In the genomic region with DNA sequence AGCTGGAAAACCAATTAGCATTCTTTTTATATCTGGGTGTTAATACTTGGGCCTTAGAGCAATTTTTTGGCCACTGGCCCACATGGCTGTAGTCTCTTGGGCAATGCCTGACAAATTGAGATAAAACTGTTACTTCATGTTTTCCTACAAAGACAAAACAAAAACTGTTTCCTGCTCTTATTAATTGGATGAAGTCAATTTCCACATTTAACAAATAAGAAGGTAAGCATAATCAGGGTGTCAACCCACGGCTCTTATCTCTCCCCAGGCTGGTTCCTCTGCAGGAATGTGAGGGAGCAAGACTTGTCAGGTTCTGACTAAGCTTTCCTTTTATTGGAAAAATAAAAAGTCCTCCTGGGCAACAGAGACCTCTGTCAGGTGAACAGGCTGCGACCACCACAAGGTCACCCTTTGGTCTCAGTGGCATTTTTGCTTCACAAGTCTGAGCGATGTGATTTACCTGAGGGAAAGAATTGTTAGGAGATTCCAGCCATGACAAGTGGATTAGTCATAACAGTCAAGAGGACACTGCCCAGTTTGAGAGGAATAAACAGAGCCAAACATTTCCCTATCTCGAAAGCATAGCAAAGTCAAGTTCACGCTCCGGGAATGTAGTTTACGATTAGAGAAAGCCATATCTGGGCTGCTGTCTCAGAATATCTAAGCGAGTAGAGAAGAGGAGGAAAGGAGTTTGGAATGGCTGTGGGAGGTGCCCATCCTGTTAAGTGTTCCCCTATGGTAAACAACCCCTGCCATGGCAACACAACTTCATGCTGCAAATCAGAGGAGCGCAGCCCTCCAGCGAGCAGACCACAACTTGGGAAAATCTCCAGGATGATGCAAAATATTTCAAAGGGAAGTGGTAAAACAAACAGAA, we compare ENCODE assay signal across 1 cellular context.
TF ChIP-seq lines count a peak whose summit lies in the region.

No MANE protein-coding gene starts in this region.

TF ChIP-seq in K562, 482 proteins besides CTCF, POLR2A, EP300 and RAD21 (continued from another document and continues in another):
- TF ChIP-seq FOXK2 (conservative IDR thresholded peaks at IDR 0.05 in 1 of 2, IDR thresholded peaks at IDR 0.05 in 1 of 2; ENCODE audit: low read depth in 2 of 2), result peak in 1 of 2 experiments; percentile 26; a peak in 2 of 4 replicates
- TF ChIP-seq TAL1 (IDR thresholded peaks at IDR 0.05), result peak; percentile 37; the same call in 1 of the 2 replicates
- TF ChIP-seq, protein P1, sequence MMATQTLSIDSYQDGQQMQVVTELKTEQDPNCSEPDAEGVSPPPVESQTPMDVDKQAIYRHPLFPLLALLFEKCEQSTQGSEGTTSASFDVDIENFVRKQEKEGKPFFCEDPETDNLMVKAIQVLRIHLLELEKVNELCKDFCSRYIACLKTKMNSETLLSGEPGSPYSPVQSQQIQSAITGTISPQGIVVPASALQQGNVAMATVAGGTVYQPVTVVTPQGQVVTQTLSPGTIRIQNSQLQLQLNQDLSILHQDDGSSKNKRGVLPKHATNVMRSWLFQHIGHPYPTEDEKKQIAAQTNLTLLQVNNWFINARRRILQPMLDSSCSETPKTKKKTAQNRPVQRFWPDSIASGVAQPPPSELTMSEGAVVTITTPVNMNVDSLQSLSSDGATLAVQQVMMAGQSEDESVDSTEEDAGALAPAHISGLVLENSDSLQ (IDR thresholded peaks at IDR 0.05), result 0 out of 2 replicates have a peak, but pooled peaks have one; percentile 34
- TF ChIP-seq ETV1 (tag; conservative IDR thresholded peaks at IDR 0.05; ENCODE audit: low read depth), result no peak
- no peak for TF ChIP-seq TAF7 (tag; IDR thresholded peaks at IDR 0.05)
- TF ChIP-seq, protein P2, sequence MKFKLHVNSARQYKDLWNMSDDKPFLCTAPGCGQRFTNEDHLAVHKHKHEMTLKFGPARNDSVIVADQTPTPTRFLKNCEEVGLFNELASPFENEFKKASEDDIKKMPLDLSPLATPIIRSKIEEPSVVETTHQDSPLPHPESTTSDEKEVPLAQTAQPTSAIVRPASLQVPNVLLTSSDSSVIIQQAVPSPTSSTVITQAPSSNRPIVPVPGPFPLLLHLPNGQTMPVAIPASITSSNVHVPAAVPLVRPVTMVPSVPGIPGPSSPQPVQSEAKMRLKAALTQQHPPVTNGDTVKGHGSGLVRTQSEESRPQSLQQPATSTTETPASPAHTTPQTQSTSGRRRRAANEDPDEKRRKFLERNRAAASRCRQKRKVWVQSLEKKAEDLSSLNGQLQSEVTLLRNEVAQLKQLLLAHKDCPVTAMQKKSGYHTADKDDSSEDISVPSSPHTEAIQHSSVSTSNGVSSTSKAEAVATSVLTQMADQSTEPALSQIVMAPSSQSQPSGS (CRISPR knock-in tag; IDR thresholded peaks at IDR 0.05), result no peak
- TF ChIP-seq ZNF347 (CRISPR knock-in tag; IDR thresholded peaks at IDR 0.05; ENCODE audit: low read depth), result no peak
- TF ChIP-seq CCNT2 (IDR thresholded peaks at IDR 0.05; ENCODE audit: borderline replicate concordance, extremely low read depth, insufficient read length, low read depth, low read length), result peak; percentile 59
- peak; percentile 47; the same call in 1 of the 2 replicates for TF ChIP-seq CEBPG (CRISPR knock-in tag; IDR thresholded peaks at IDR 0.05)
- peak; percentile 70 to 85 for TF ChIP-seq CEBPG (tag; conservative IDR thresholded peaks at IDR 0.05 in 1 of 2, IDR thresholded peaks at IDR 0.05 in 1 of 2)
- no peak for TF ChIP-seq C11orf30 (IDR thresholded peaks at IDR 0.05; ENCODE audit: low read depth)
- TF ChIP-seq FOXP1 (CRISPR knock-in tag; IDR thresholded peaks at IDR 0.05), result peak; percentile 55; the same call in 1 of the 2 replicates
- TF ChIP-seq PHB2 (IDR thresholded peaks at IDR 0.05; ENCODE audit: low read depth), result no peak
- TF ChIP-seq MAZ (CRISPR knock-in tag; conservative IDR thresholded peaks at IDR 0.05 in 1 of 2, IDR thresholded peaks at IDR 0.05 in 1 of 2), result 0 out of 4 replicates have a peak, but pooled peaks of 1 of the 2 experiments have one; percentile 13
- peak; percentile 66 to 97; a peak in 3 of 4 replicates for TF ChIP-seq TEAD1 (CRISPR knock-in tag; IDR thresholded peaks at IDR 0.05)
- no peak for TF ChIP-seq BRCA1 (IDR thresholded peaks at IDR 0.05)
- TF ChIP-seq BRCA1 (CRISPR knock-in tag; IDR thresholded peaks at IDR 0.05), result no peak
- no peak for TF ChIP-seq CREB1 (IDR thresholded peaks at IDR 0.05)
- no peak for TF ChIP-seq CREB1 (CRISPR knock-in tag; IDR thresholded peaks at IDR 0.05)
- TF ChIP-seq BMI1 (IDR thresholded peaks at IDR 0.05; ENCODE audit: low read length), result peak; percentile 59; the same call in 1 of the 2 replicates
- peak; percentile 28 for TF ChIP-seq DACH1 (IDR thresholded peaks at IDR 0.05; ENCODE audit: partially characterized antibody)
- TF ChIP-seq SMARCE1 (IDR thresholded peaks at IDR 0.05), result peak; percentile 80
- peak; percentile 40; the same call in 1 of the 2 replicates for TF ChIP-seq ESRRA (IDR thresholded peaks at IDR 0.05; ENCODE audit: borderline replicate concordance, low read depth)
- no peak for TF ChIP-seq ATF1 (CRISPR knock-in tag; IDR thresholded peaks at IDR 0.05)
- TF ChIP-seq ATF1 (tag; IDR thresholded peaks at IDR 0.05), result peak; percentile 50
- TF ChIP-seq TEAD2 (tag; IDR thresholded peaks at IDR 0.05), result 0 out of 2 replicates have a peak, but pooled peaks have one; percentile 30
- TF ChIP-seq SMARCA4 (IDR thresholded peaks at IDR 0.05), result peak; percentile 61; the same call in 1 of the 2 replicates
- TF ChIP-seq PCBP1 (IDR thresholded peaks at IDR 0.05; ENCODE audit: low read depth, low read length, poor library complexity, severe bottlenecking), result no peak
- TF ChIP-seq JUND (IDR thresholded peaks at IDR 0.05; ENCODE audit: borderline replicate concordance, low read depth, low read length), result peak; percentile 61
- TF ChIP-seq JUND (tag; IDR thresholded peaks at IDR 0.05; ENCODE audit: borderline replicate concordance, low read depth, low read length), result peak; percentile 87; the same call in 2 of the 3 replicates
- TF ChIP-seq ZNF41 (CRISPR knock-in tag; conservative IDR thresholded peaks at IDR 0.05), result no peak
- 0 out of 2 replicates have a peak, but pooled peaks have one; percentile 57 for TF ChIP-seq HDAC2 (IDR thresholded peaks at IDR 0.05)
- peak; percentile 61 for TF ChIP-seq SOX6 (IDR thresholded peaks at IDR 0.05)
- TF ChIP-seq, protein P3, sequence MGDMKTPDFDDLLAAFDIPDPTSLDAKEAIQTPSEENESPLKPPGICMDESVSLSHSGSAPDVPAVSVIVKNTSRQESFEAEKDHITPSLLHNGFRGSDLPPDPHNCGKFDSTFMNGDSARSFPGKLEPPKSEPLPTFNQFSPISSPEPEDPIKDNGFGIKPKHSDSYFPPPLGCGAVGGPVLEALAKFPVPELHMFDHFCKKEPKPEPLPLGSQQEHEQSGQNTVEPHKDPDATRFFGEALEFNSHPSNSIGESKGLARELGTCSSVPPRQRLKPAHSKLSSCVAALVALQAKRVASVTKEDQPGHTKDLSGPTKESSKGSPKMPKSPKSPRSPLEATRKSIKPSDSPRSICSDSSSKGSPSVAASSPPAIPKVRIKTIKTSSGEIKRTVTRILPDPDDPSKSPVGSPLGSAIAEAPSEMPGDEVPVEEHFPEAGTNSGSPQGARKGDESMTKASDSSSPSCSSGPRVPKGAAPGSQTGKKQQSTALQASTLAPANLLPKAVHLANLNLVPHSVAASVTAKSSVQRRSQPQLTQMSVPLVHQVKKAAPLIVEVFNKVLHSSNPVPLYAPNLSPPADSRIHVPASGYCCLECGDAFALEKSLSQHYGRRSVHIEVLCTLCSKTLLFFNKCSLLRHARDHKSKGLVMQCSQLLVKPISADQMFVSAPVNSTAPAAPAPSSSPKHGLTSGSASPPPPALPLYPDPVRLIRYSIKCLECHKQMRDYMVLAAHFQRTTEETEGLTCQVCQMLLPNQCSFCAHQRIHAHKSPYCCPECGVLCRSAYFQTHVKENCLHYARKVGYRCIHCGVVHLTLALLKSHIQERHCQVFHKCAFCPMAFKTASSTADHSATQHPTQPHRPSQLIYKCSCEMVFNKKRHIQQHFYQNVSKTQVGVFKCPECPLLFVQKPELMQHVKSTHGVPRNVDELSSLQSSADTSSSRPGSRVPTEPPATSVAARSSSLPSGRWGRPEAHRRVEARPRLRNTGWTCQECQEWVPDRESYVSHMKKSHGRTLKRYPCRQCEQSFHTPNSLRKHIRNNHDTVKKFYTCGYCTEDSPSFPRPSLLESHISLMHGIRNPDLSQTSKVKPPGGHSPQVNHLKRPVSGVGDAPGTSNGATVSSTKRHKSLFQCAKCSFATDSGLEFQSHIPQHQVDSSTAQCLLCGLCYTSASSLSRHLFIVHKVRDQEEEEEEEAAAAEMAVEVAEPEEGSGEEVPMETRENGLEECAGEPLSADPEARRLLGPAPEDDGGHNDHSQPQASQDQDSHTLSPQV (IDR thresholded peaks at IDR 0.05), result no peak
- no peak for TF ChIP-seq ZNF561 (CRISPR knock-in tag; conservative IDR thresholded peaks at IDR 0.05)
- TF ChIP-seq, protein P4, sequence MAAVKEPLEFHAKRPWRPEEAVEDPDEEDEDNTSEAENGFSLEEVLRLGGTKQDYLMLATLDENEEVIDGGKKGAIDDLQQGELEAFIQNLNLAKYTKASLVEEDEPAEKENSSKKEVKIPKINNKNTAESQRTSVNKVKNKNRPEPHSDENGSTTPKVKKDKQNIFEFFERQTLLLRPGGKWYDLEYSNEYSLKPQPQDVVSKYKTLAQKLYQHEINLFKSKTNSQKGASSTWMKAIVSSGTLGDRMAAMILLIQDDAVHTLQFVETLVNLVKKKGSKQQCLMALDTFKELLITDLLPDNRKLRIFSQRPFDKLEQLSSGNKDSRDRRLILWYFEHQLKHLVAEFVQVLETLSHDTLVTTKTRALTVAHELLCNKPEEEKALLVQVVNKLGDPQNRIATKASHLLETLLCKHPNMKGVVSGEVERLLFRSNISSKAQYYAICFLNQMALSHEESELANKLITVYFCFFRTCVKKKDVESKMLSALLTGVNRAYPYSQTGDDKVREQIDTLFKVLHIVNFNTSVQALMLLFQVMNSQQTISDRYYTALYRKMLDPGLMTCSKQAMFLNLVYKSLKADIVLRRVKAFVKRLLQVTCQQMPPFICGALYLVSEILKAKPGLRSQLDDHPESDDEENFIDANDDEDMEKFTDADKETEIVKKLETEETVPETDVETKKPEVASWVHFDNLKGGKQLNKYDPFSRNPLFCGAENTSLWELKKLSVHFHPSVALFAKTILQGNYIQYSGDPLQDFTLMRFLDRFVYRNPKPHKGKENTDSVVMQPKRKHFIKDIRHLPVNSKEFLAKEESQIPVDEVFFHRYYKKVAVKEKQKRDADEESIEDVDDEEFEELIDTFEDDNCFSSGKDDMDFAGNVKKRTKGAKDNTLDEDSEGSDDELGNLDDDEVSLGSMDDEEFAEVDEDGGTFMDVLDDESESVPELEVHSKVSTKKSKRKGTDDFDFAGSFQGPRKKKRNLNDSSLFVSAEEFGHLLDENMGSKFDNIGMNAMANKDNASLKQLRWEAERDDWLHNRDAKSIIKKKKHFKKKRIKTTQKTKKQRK (IDR thresholded peaks at IDR 0.05; ENCODE audit: borderline replicate concordance, low read depth, low read length), result no peak
- TF ChIP-seq DIDO1 (tag; IDR thresholded peaks at IDR 0.05; ENCODE audit: low read depth), result peak; percentile 45; the same call in 1 of the 2 replicates
- no peak for TF ChIP-seq U2AF2 (optimal IDR thresholded peaks at IDR 0.05; ENCODE audit: low read depth, low read length)
- no peak for TF ChIP-seq ZNF551 (CRISPR knock-in tag; IDR thresholded peaks at IDR 0.05)
- no peak for TF ChIP-seq DNMT1 (IDR thresholded peaks at IDR 0.05)
- peak; percentile 72 for TF ChIP-seq ARID1B (IDR thresholded peaks at IDR 0.05)
- TF ChIP-seq, protein P5, sequence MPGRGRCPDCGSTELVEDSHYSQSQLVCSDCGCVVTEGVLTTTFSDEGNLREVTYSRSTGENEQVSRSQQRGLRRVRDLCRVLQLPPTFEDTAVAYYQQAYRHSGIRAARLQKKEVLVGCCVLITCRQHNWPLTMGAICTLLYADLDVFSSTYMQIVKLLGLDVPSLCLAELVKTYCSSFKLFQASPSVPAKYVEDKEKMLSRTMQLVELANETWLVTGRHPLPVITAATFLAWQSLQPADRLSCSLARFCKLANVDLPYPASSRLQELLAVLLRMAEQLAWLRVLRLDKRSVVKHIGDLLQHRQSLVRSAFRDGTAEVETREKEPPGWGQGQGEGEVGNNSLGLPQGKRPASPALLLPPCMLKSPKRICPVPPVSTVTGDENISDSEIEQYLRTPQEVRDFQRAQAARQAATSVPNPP (IDR thresholded peaks at IDR 0.05; ENCODE audit: borderline replicate concordance, insufficient read depth, insufficient read length), result no peak
- TF ChIP-seq PHF21A (IDR thresholded peaks at IDR 0.05; ENCODE audit: borderline replicate concordance, low read depth), result no peak
- TF ChIP-seq HNRNPH1 (optimal IDR thresholded peaks at IDR 0.05; ENCODE audit: low read depth, low read length), result no peak
- no peak for TF ChIP-seq GTF2E2 (tag; IDR thresholded peaks at IDR 0.05)
- TF ChIP-seq SMAD4 (CRISPR knock-in tag; conservative IDR thresholded peaks at IDR 0.05), result peak; percentile 71; the same call in 1 of the 2 replicates
- peak; percentile 89 for TF ChIP-seq CEBPB (tag; IDR thresholded peaks at IDR 0.05)
- TF ChIP-seq, protein P6, sequence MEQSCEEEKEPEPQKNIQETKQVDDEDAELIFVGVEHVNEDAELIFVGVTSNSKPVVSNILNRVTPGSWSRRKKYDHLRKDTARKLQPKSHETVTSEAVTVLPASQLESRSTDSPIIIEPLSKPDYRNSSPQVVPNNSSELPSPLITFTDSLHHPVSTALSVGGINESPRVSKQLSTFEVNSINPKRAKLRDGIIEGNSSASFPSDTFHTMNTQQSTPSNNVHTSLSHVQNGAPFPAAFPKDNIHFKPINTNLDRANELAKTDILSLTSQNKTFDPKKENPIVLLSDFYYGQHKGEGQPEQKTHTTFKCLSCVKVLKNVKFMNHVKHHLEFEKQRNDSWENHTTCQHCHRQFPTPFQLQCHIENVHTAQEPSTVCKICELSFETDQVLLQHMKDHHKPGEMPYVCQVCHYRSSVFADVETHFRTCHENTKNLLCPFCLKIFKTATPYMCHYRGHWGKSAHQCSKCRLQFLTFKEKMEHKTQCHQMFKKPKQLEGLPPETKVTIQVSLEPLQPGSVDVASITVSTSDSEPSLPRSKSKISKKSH (CRISPR knock-in tag; IDR thresholded peaks at IDR 0.05), result no peak
- no peak for TF ChIP-seq RBFOX2 (IDR thresholded peaks at IDR 0.05; ENCODE audit: low read depth, low read length)
- TF ChIP-seq, protein P7, sequence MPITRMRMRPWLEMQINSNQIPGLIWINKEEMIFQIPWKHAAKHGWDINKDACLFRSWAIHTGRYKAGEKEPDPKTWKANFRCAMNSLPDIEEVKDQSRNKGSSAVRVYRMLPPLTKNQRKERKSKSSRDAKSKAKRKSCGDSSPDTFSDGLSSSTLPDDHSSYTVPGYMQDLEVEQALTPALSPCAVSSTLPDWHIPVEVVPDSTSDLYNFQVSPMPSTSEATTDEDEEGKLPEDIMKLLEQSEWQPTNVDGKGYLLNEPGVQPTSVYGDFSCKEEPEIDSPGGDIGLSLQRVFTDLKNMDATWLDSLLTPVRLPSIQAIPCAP (CRISPR knock-in tag; IDR thresholded peaks at IDR 0.05; ENCODE audit: borderline replicate concordance), result no peak
- TF ChIP-seq ZKSCAN1 (IDR thresholded peaks at IDR 0.05; ENCODE audit: low read depth, low read length), result no peak
- peak; percentile 28 to 70; a peak in 2 of 4 replicates for TF ChIP-seq FOXA3 (CRISPR knock-in tag; conservative IDR thresholded peaks at IDR 0.05 in 1 of 2, IDR thresholded peaks at IDR 0.05 in 1 of 2)
- peak; percentile 78 for TF ChIP-seq RFX1 (IDR thresholded peaks at IDR 0.05)
- TF ChIP-seq FOXJ3 (CRISPR knock-in tag; IDR thresholded peaks at IDR 0.05), result peak; percentile 97
- no peak for TF ChIP-seq PRPF4 (IDR thresholded peaks at IDR 0.05; ENCODE audit: insufficient read depth, low read depth, low read length, poor library complexity, severe bottlenecking)
- no peak for TF ChIP-seq FOXK1 (CRISPR knock-in tag; IDR thresholded peaks at IDR 0.05; ENCODE audit: borderline replicate concordance)
